ENCODE assay signal across 28 cellular contexts in the genomic region with DNA sequence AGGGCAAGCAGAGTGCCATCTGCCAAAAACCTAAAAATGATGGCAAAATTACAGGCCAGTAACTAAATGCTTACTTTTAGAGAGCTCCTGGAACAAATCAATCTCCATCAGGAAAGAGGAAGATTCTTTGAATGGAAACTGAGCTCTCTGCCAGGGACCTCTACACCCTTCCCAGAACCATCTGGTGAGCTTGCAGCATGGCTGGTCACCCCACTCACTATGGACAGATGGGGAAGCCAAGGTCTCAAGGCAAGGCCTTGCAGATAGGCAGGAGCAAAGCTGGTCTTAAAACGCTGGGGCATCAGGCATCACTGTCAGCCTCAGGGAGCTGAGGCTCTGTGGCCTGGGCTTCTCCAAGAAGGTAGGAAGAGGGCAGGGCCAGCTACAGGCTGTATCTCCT.
"Had no signal": no experiment of that assay in that cellular context is flagged by ENCODE, and none has a peak within 500 bp of the region (broad histone marks: within the 10 kb centered on the region; RNA-seq: fewer than 3 reads in every experiment).

No MANE protein-coding gene starts in this region.

- H3K4me3 ChIP-seq: adrenal gland, body of pancreas, esophagus muscularis mucosa, gastrocnemius medialis, heart left ventricle had no signal

- H3K4me1 ChIP-seq: body of pancreas, foreskin keratinocyte had no signal

- H3K9me3 ChIP-seq: adrenal gland, body of pancreas, esophagus muscularis mucosa, gastrocnemius medialis had no signal

- H3K27me3 ChIP-seq: adrenal gland, body of pancreas, esophagus muscularis mucosa, foreskin keratinocyte, gastrocnemius medialis, heart left ventricle had no signal

- H3K36me3 ChIP-seq: adrenal gland, gastrocnemius medialis had no signal

- H3K27ac ChIP-seq: adrenal gland, body of pancreas, esophagus muscularis mucosa, foreskin keratinocyte, gastrocnemius medialis, heart left ventricle had no signal

- DNase-seq: activated CD4-positive, alpha-beta memory T cell treated with anti-CD3 and anti-CD28 coated beads, Interleukin-2, amount 10 ng/mL, durations not matched to agents 7 days and 5 days; activated CD4-positive, alpha-beta T cell treated with anti-CD3 and anti-CD28 coated beads for 1 hour; activated CD4-positive, alpha-beta T cell treated with anti-CD3 and anti-CD28 coated beads for 4 hours; activated CD4-positive, alpha-beta T cell treated with anti-CD3 and anti-CD28 coated beads, Interleukin-2, amount 10 ng/mL, durations not matched to agents 7 days and 5 days; activated CD4-positive, alpha-beta T cell treated with anti-CD3 and anti-CD28 coated beads, Interleukin-2, amount 50 U/mL, for 4 hours; activated CD8-positive, alpha-beta memory T cell treated with anti-CD3 and anti-CD28 coated beads, Interleukin-2, amount 50 U/mL, for 48 hours; activated gamma-delta T cell; activated naive CD4-positive, alpha-beta T cell treated with Interleukin-2 at 50 U/mL for 16 hours; activated naive CD8-positive, alpha-beta T cell treated with anti-CD3 and anti-CD28 coated beads for 36 hours; activated naive CD8-positive, alpha-beta T cell treated with anti-CD3 and anti-CD28 coated beads, Interleukin-2, amount 50 U/mL, for 24 hours; activated T-cell treated with anti-CD3 and anti-CD28 coated beads for 4 hours; activated T-cell treated with anti-CD3 and anti-CD28 coated beads, Interleukin-2, amount 50 U/mL, for 24 hours; activated T-cell treated with anti-CD3 and anti-CD28 coated beads, Interleukin-2, amount 50 U/mL, for 72 hours; adrenal gland; amygdala; aorta; body of pancreas; cortex of kidney; dermis blood vessel endothelial cell; effector CD4-positive, alpha-beta T cell; effector memory CD8-positive, alpha-beta T cell; erythroblast; foreskin keratinocyte; gastrocnemius medialis; glutamatergic neuron; heart left ventricle; T-helper 2 cell had no signal
